Comparison of ENCODE assay signal across 8 cellular contexts in the genomic region with DNA sequence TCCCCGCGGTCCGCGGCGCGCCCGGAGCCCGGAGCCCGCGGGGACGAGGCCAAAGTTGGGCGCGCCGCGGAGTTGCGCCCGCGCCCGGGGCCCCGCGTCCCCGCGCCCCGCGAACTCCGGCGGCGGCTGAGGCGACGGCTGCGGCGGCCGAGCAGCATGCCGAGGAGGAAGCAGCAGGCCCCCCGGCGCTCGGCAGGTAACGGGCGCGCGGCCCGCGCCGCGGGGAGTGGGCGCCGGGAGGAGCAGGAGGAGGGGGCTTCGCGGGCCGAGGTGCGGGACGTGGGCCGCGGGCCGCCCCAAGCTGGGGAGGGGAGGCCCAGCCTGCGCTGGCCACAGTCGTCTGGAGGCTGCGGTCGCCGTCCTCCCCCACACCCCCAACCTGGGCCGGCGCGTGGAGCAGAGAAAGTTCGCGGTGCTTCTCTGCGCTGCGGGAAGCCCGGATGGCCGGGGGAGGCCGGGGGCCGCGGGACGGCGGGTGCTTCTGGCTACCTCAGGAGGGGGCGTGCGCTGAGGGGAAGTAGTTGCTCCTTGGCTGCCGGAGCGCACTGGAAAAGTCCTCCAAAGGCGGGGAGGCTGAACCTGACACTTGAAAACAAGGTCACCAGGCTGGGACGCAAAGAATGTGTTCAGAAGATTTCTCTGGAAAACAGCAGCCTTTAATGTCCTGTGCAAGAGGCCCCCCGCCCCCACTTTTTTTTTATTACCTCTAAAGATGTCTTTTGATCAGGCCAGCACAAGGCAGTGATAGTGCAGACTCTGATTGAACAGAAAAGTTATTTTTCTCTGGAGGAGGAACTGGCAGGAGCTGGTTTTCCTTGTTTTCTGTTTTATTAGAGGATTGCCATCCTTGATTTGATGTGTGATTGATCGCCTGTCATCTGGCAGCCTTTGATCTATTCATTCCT. TPM values are rescaled to one million over a fixed set of nuclear protein-coding genes. Genes with fewer than 3 reads are reported as not detected.
DNase-seq lines count a peak whose midpoint lies in the region; ATAC-seq and TF ChIP-seq lines count a peak whose summit lies in the region.

No MANE protein-coding gene starts in this region.

- H3K9ac ChIP-seq in endocrine pancreas (ENCODE audit: control insufficient read depth, insufficient read depth, low read length) (peak overlapping the region; percentile 60), mucosa of rectum (ENCODE audit: low read depth in 1 of 2, low read length in 2 of 2) (peak overlapping the region; percentile 63 to 80)

- POLR2A ChIA-PET in CD8-positive, alpha-beta memory T cell (lab: Charles Lee) = interaction anchor here (0.6 to 0.7 kb wide), 2 partner anchors 36 to 77 kb away, joined by 3 to 10 read pairs; no protein-coding TSS in a partner anchor

- peaks cover 63 to 74% (median 72%) of the 10 kb centered on the region in 3 donors for H3K4me1 Mint-ChIP-seq in CD8-positive, alpha-beta memory T cell
- peaks cover 43% of the 10 kb centered on the region for H3K4me1 Mint-ChIP-seq in type B pancreatic cell (ENCODE audit: unreplicated experiment)

- no peaks in the 10 kb centered on the region for H3K9me3 ChIP-seq in CD8-positive, alpha-beta memory T cell (ENCODE audit: low read length)
- H3K9me3 ChIP-seq in WERI-Rb-1 (ENCODE audit: severe bottlenecking) = no peaks in the 10 kb centered on the region
- H3K9me3 ChIP-seq in endocrine pancreas (ENCODE audit: control insufficient read depth, low read length) = no peaks in the 10 kb centered on the region
- no peaks in the 10 kb centered on the region for H3K9me3 ChIP-seq in mucosa of rectum (ENCODE audit: control insufficient read depth in 2 of 2, low read length in 2 of 2)

- H3K36me3 ChIP-seq in CD8-positive, alpha-beta memory T cell (ENCODE audit: insufficient read depth, low read length) = no peaks in the 10 kb centered on the region
- no peaks in the 10 kb centered on the region for H3K36me3 ChIP-seq in WERI-Rb-1
- H3K36me3 ChIP-seq in endocrine pancreas (ENCODE audit: control insufficient read depth, insufficient read depth, low read length) = no peaks in the 10 kb centered on the region
- H3K36me3 ChIP-seq in mucosa of rectum (ENCODE audit: control insufficient read depth in 2 of 2, insufficient read depth in 2 of 2, low read length in 2 of 2) = no peaks in the 10 kb centered on the region

- peak in 4 of 5 donors; percentile 21 to 54 (median 30) for DNase-seq in CD8-positive, alpha-beta memory T cell
- DNase-seq in WERI-Rb-1 = peak; percentile 48
- peak; percentile 78 for DNase-seq in type B pancreatic cell (ENCODE audit: extremely low spot score, unreplicated experiment)
- DNase-seq in NCI-H1694 (lab: John Stamatoyannopoulos, UW) = no peak

- peak overlapping the region; percentile 54 for H3K4me3 ChIP-seq in CD8-positive, alpha-beta memory T cell (ENCODE audit: low read length)
- peak overlapping the region; percentile 59 for H3K4me3 ChIP-seq in WERI-Rb-1 (ENCODE audit: low read depth, low read length)
- H3K4me3 ChIP-seq in endocrine pancreas (ENCODE audit: control insufficient read depth, insufficient read depth, low read length) = peak overlapping the region; percentile 88
- H3K4me3 ChIP-seq in mucosa of rectum (ENCODE audit: low read length in 2 of 2) = peak overlapping the region; percentile 73 to 78

- TF ChIP-seq CTCF in WERI-Rb-1 (IDR thresholded peaks at IDR 0.05; ENCODE audit: low read depth, low read length) = no peak
- TF ChIP-seq CTCF in type B pancreatic cell (conservative IDR thresholded peaks at IDR 0.05) = no peak

- peaks cover 0 to 34% (median 3%) of the 10 kb centered on the region in 3 donors for H3K36me3 Mint-ChIP-seq in CD8-positive, alpha-beta memory T cell
- peaks cover 27% of the 10 kb centered on the region for H3K36me3 Mint-ChIP-seq in type B pancreatic cell

- peaks cover 57% of the 10 kb centered on the region for H3K4me1 ChIP-seq in CD8-positive, alpha-beta memory T cell (ENCODE audit: insufficient read depth, low read length)
- H3K4me1 ChIP-seq in endocrine pancreas (ENCODE audit: control insufficient read depth, insufficient read depth, low read length) (peaks cover 34% of the 10 kb centered on the region), mucosa of rectum (ENCODE audit: control insufficient read depth in 2 of 2, insufficient read depth in 2 of 2, low read length in 2 of 2) (peaks cover 32 to 60% of the 10 kb centered on the region in 2 donors)

- peak overlapping the region; percentile 68 to 93 (median 80) for H3K27ac Mint-ChIP-seq in CD8-positive, alpha-beta memory T cell
- H3K27ac Mint-ChIP-seq in type B pancreatic cell = peak overlapping the region; percentile 84

- H3K9me3 Mint-ChIP-seq in CD8-positive, alpha-beta memory T cell = peaks cover 0 to 1% (median 0%) of the 10 kb centered on the region in 5 donors
- no peaks in the 10 kb centered on the region for H3K9me3 Mint-ChIP-seq in type B pancreatic cell

- ATAC-seq in HG02885 (IDR thresholded peaks at IDR 0.05; ENCODE audit: poor library complexity, unreplicated experiment) (peak; percentile 0), HG03457 (IDR thresholded peaks at IDR 0.05; ENCODE audit: unreplicated experiment) (no peak)

- CTCF ChIA-PET in CD8-positive, alpha-beta memory T cell (lab: Charles Lee) = interaction anchor here (1.0 to 1.1 kb wide), 2 partner anchors 17 to 34 kb away, joined by 3 read pairs; no protein-coding TSS in a partner anchor

- H3K4me3 Mint-ChIP-seq in CD8-positive, alpha-beta memory T cell = peak overlapping the region; percentile 81 to 97 (median 92)
- peak overlapping the region; percentile 89 for H3K4me3 Mint-ChIP-seq in type B pancreatic cell

- peaks cover 0 to 5% of the 10 kb centered on the region in 2 donors for H3K27me3 Mint-ChIP-seq in CD8-positive, alpha-beta memory T cell
- H3K27me3 Mint-ChIP-seq in type B pancreatic cell = peaks cover 29% of the 10 kb centered on the region

- H3K27ac ChIP-seq in CD8-positive, alpha-beta memory T cell (ENCODE audit: low read depth, low read length) = peak overlapping the region; percentile 7
- no peak overlapping the region for H3K27ac ChIP-seq in WERI-Rb-1
- H3K27ac ChIP-seq in mucosa of rectum (ENCODE audit: low read depth in 2 of 2, low read length in 2 of 2) = peak overlapping the region; percentile 60 to 65

- no peaks in the 10 kb centered on the region for H3K27me3 ChIP-seq in CD8-positive, alpha-beta memory T cell (ENCODE audit: insufficient read depth, low read length, poor library complexity, severe bottlenecking)
- H3K27me3 ChIP-seq in WERI-Rb-1 (ENCODE audit: insufficient read depth, low read depth, severe bottlenecking) = no peaks in the 10 kb centered on the region
- no peaks in the 10 kb centered on the region for H3K27me3 ChIP-seq in endocrine pancreas (ENCODE audit: control insufficient read depth, insufficient read depth, low read length)
- H3K27me3 ChIP-seq in mucosa of rectum (ENCODE audit: control insufficient read depth in 2 of 2, insufficient read depth in 2 of 2, low read length in 2 of 2) = no peaks in the 10 kb centered on the region

RNA-seq across cellular contexts. Expression of a gene that starts 1.4 kb away (rescaled TPM):
- 10 to 100 TPM; 17.9 to 18.6 TPM for total RNA-seq in CD8-positive, alpha-beta memory T cell
- 9.0 TPM for polyA plus RNA-seq in CD8-positive, alpha-beta memory T cell
- total RNA-seq in type B pancreatic cell (ENCODE audit: low replicate concordance) = 21.8 and 79.9 TPM in 2 replicates

RNA-seq across cellular contexts. Expression of a gene that starts 3.0 kb away (rescaled TPM):
- total RNA-seq in CD8-positive, alpha-beta memory T cell = 10 to 100 TPM; 25.8 to 26.3 TPM
- 20.3 TPM for polyA plus RNA-seq in CD8-positive, alpha-beta memory T cell
- total RNA-seq in type B pancreatic cell (ENCODE audit: low replicate concordance) = 25.4 and 86.7 TPM in 2 replicates
